10 cellular contexts compared by ENCODE assay signal in genomic region chr19:3054972-3055740, GRCh38. TPM values are rescaled to one million over a fixed set of nuclear protein-coding genes. Genes with fewer than 3 reads are reported as not detected.
DNase-seq lines count a peak whose midpoint lies in the region; ATAC-seq and TF ChIP-seq lines count a peak whose summit lies in the region.
"Had no signal": no experiment of that assay in that cellular context is flagged by ENCODE, and none has a peak within 500 bp of the region (broad histone marks: within the 10 kb centered on the region; RNA-seq: fewer than 3 reads in every experiment).

No MANE protein-coding gene starts in this region.

- peaks cover 53% of the 10 kb centered on the region for H3K36me3 Mint-ChIP-seq in central memory CD8-positive, alpha-beta T cell (ENCODE audit: insufficient read depth)
- peaks cover 5% of the 10 kb centered on the region for H3K36me3 Mint-ChIP-seq in neural crest cell (ENCODE audit: low read depth)

- CTCF ChIA-PET in AG04450 (lab: Charles Lee) = no interaction called here

- peak overlapping the region; percentile 39 for H3K27ac ChIP-seq in AG04450 (ENCODE audit: low read depth, low read length)

- no peak overlapping the region for H3K4me3 Mint-ChIP-seq in central memory CD8-positive, alpha-beta T cell
- H3K4me3 Mint-ChIP-seq in neural crest cell = peak overlapping the region; percentile 2
- H3K4me3 Mint-ChIP-seq: memory B cell had no signal

- H3K27ac Mint-ChIP-seq in central memory CD8-positive, alpha-beta T cell (ENCODE audit: low read depth) = peak overlapping the region; percentile 62
- no peak overlapping the region for H3K27ac Mint-ChIP-seq in neural crest cell (ENCODE audit: unreplicated experiment)
- H3K27ac Mint-ChIP-seq: memory B cell had no signal

- no peaks in the 10 kb centered on the region for H3K27me3 ChIP-seq in AG04450 (ENCODE audit: control insufficient read depth, insufficient read depth, low read length)

- H3K27me3 Mint-ChIP-seq in central memory CD8-positive, alpha-beta T cell = no peaks in the 10 kb centered on the region
- no peaks in the 10 kb centered on the region for H3K27me3 Mint-ChIP-seq in neural crest cell (ENCODE audit: low read depth)
- H3K27me3 Mint-ChIP-seq: memory B cell had no signal

- DNase-seq in AG04450 (ENCODE audit: low read depth, low spot score) (no peak), HT-29 (ENCODE audit: low spot score) (peak; percentile 36), neural crest cell (ENCODE audit: low read depth, low spot score) (no peak), H4 (ENCODE audit: low spot score) (no peak), erythroblast (lab: John Stamatoyannopoulos, UW) (no peak), cerebellum (ENCODE audit: low spot score) (no peak)
- DNase-seq in central memory CD8-positive, alpha-beta T cell (ENCODE audit: low spot score in 2 of 2) = no peak
- DNase-seq in stimulated activated CD4-positive, alpha-beta T cell treated with anti-CD3 and anti-CD28 coated beads, Interleukin-1b, Interleukin-23, amount 100 ng/mL, for 48 hours = no peak
- DNase-seq: activated CD8-positive, alpha-beta memory T cell treated with anti-CD3 and anti-CD28 coated beads, Interleukin-2, amount 50 U/mL, for 48 hours had no signal

- TF ChIP-seq CTCF in AG04450 (IDR thresholded peaks at IDR 0.05; ENCODE audit: low read depth, low read length) = no peak
- no peak for TF ChIP-seq CTCF in neural crest cell (conservative IDR thresholded peaks at IDR 0.05)

- peaks cover 22% of the 10 kb centered on the region for H3K4me1 Mint-ChIP-seq in central memory CD8-positive, alpha-beta T cell
- peaks cover 8% of the 10 kb centered on the region for H3K4me1 Mint-ChIP-seq in neural crest cell

- POLR2A ChIA-PET in AG04450 (lab: Yijun Ruan, JAX) = interaction anchor here (1.0 kb wide), 1 partner anchor 105 kb away, joined by 4 read pairs; no protein-coding TSS in a partner anchor

- H3K9me3 Mint-ChIP-seq in central memory CD8-positive, alpha-beta T cell = no peaks in the 10 kb centered on the region
- no peaks in the 10 kb centered on the region for H3K9me3 Mint-ChIP-seq in neural crest cell
- H3K9me3 Mint-ChIP-seq: memory B cell had no signal

- H3K4me3 ChIP-seq in AG04450 (ENCODE audit: low read depth, low read length) = no peak overlapping the region

- no peak for ATAC-seq in central memory CD8-positive, alpha-beta T cell (replicated peaks; ENCODE audit: extremely low read depth, poor library complexity, severe bottlenecking)

- H3K9me3 ChIP-seq in AG04450 (ENCODE audit: control insufficient read depth, insufficient read depth, low read length) = peaks cover 4% of the 10 kb centered on the region; the same call in 1 of the 2 replicates

- no peak for TF ChIP-seq POLR2A in erythroblast (IDR thresholded peaks at IDR 0.05; ENCODE audit: low read length)

RNA-seq across cellular contexts. Expression of gene TLE5, which starts 7.1 kb away (rescaled TPM):
- 317 and 392 TPM in 2 replicates for polyA plus RNA-seq in AG04450 (2011; rRNA removed)
- polyA minus RNA-seq in AG04450 (2011; rRNA and poly(A)+ RNA removed) = 348 and 444 TPM in 2 replicates
- total RNA-seq in HT-29 (2014; rRNA removed; shearing (Covaris generic)) = 356 and 359 TPM in 2 replicates
- total RNA-seq in neural crest cell (244 and 247 TPM in 2 replicates), cerebellum (92.0 TPM)
- 136 and 167 TPM in 2 replicates for total RNA-seq in H4 (2014; rRNA removed; shearing (Covaris generic))

RNA-seq across cellular contexts. Expression of gene TLE2, which starts 26.1 kb away (rescaled TPM):
- 0.47 and 0.82 TPM in 2 replicates for polyA plus RNA-seq in AG04450 (2011; rRNA removed)
- polyA minus RNA-seq in AG04450 (2011; rRNA and poly(A)+ RNA removed) = 0.30 and 0.60 TPM in 2 replicates
- total RNA-seq in HT-29 (2014; rRNA removed; shearing (Covaris generic)) = 0.08 and 1.1 TPM in 2 replicates
- total RNA-seq in neural crest cell (0.73 and 1.4 TPM in 2 replicates), cerebellum (17.0 TPM)
- total RNA-seq in H4 (2014; rRNA removed; shearing (Covaris generic)) = 3.0 and 3.5 TPM in 2 replicates

RNA-seq across cellular contexts. Expression of gene GNA11, which starts 39.0 kb away (rescaled TPM):
- polyA plus RNA-seq in AG04450 (2011; rRNA removed) = 8.9 and 17.2 TPM in 2 replicates
- polyA minus RNA-seq in AG04450 (2011; rRNA and poly(A)+ RNA removed) = 15.2 and 22.2 TPM in 2 replicates
- total RNA-seq in HT-29 (2014; rRNA removed; shearing (Covaris generic)) = 54.1 and 68.2 TPM in 2 replicates
- total RNA-seq in neural crest cell = 40.6 and 42.5 TPM in 2 replicates
- total RNA-seq in H4 (2014; rRNA removed; shearing (Covaris generic)) = 16.5 and 20.5 TPM in 2 replicates
- 37.0 TPM for total RNA-seq in cerebellum
